In genomic region chr19:45508681-45508930, GRCh38 we compare ENCODE assay signal across 9 cellular contexts. TPM values are rescaled to one million over a fixed set of nuclear protein-coding genes. Genes with fewer than 3 reads are reported as not detected.
DNase-seq lines count a peak whose midpoint lies in the region; ATAC-seq, FAIRE-seq and TF ChIP-seq lines count a peak whose summit lies in the region.
"Had no signal": no experiment of that assay in that cellular context is flagged by ENCODE, and none has a peak within 500 bp of the region (broad histone marks: within the 10 kb centered on the region; RNA-seq: fewer than 3 reads in every experiment).

No MANE protein-coding gene starts in this region.

- POLR2A ChIA-PET in PC-3 (lab: Charles Lee; ENCODE audit: unreplicated experiment), result no interaction called here

- peak overlapping the region; percentile 94 to 97; a peak in 3 of 4 replicates for H3K4me3 ChIP-seq in DND-41 (ENCODE audit: low read depth in 1 of 2, low read length in 2 of 2)
- H3K4me3 ChIP-seq in PC-3 (ENCODE audit: low read length), result peak overlapping the region; percentile 99
- peak overlapping the region; percentile 96 for H3K4me3 ChIP-seq in epithelial cell of esophagus (ENCODE audit: low read length)
- peak overlapping the region; percentile 66 to 99 (median 84) for H3K4me3 ChIP-seq in pancreas

- TF ChIP-seq CTCF in DND-41 (IDR thresholded peaks at IDR 0.05; ENCODE audit: borderline replicate concordance, extremely low read depth, low read length, poor library complexity, severe bottlenecking) (no peak), PC-3 (conservative IDR thresholded peaks at IDR 0.05; ENCODE audit: low read depth, low read length) (no peak), epithelial cell of esophagus (IDR thresholded peaks at IDR 0.05; ENCODE audit: insufficient read depth, low read depth, low read length, missing control alignments) (no peak), pancreas (IDR thresholded peaks at IDR 0.05) (no peak)

- H3K9me2 ChIP-seq in PC-3 (replicated peaks; ENCODE audit: low read length), result no peaks in the 10 kb centered on the region

- WGBS in pancreas, 2 donors, result 0% methylated on average over 3 to 6 of the region's 6 CpGs

- FAIRE-seq in pancreas (lab: Jason Lieb, UNC), result no peak

- H4K20me1 ChIP-seq in DND-41 (ENCODE audit: insufficient read depth, low read length), result peaks cover 23% of the 10 kb centered on the region; the same call in 1 of the 2 replicates
- peaks cover 8% of the 10 kb centered on the region; the same call in 1 of the 2 replicates for H4K20me1 ChIP-seq in PC-3 (ENCODE audit: low read length)

- CTCF ChIA-PET in PC-3 (lab: Charles Lee), result no interaction called here

- no TSS peak for BruUV-seq in PC-3 (replicated peaks; lab: Mats Ljungman, UMichigan)

- peak overlapping the region; percentile 90; the same call in 1 of the 2 replicates for H3K9ac ChIP-seq in DND-41 (ENCODE audit: low read depth, low read length)
- H3K9ac ChIP-seq in PC-3 (ENCODE audit: low read length), result peak overlapping the region; percentile 90

- no peak for DNase-seq in DND-41
- DNase-seq in PC-3, result no peak
- DNase-seq in epithelial cell of esophagus (ENCODE audit: low read depth), result no peak
- DNase-seq in pancreas, result no peak
- no peak for DNase-seq in iPS-NIHi7 (ENCODE audit: extremely low spot score)
- DNase-seq in GM03348 (ENCODE audit: low spot score), result no peak
- no peak for DNase-seq in stimulated activated CD4-positive, alpha-beta T cell treated with anti-CD3 and anti-CD28 coated beads, Interleukin-4, amount 100 ng/mL, for 1 hour
- DNase-seq: cortex of kidney had no signal

- H3K4me1 ChIP-seq in DND-41 (ENCODE audit: insufficient read depth, low read length) (peaks cover 27% of the 10 kb centered on the region), PC-3 (ENCODE audit: insufficient read depth, low read length) (peaks cover 21% of the 10 kb centered on the region), pancreas (peaks cover 6 to 9% (median 9%) of the 10 kb centered on the region in 3 donors)

- intact Hi-C loops in PC-3 (cut with micrococcal nuclease) (no loop called here), pancreas (cut with DNase I) (no loop called here)

- H3F3A ChIP-seq in PC-3 (ENCODE audit: low read length, unreplicated experiment), result no peaks in the 10 kb centered on the region

- H3K27me3 ChIP-seq in DND-41 (ENCODE audit: insufficient read depth, low read length, poor library complexity) (no peaks in the 10 kb centered on the region), PC-3 (ENCODE audit: low read length) (no peaks in the 10 kb centered on the region), pancreas (no peaks in the 10 kb centered on the region)

- H3K4me2 ChIP-seq in DND-41 (ENCODE audit: insufficient read depth, low read length) (peak overlapping the region; percentile 99), PC-3 (ENCODE audit: low read length) (peak overlapping the region; percentile 99)

- H2AFZ ChIP-seq in DND-41 (ENCODE audit: low read depth, low read length) (no peak overlapping the region), PC-3 (ENCODE audit: low read length) (no peak overlapping the region)

- H3K9me3 ChIP-seq in DND-41 (ENCODE audit: insufficient read depth, low read length, severe bottlenecking), result no peaks in the 10 kb centered on the region
- H3K9me3 ChIP-seq in PC-3 (ENCODE audit: low read length), result no peaks in the 10 kb centered on the region
- H3K9me3 ChIP-seq in pancreas, result no peaks in the 10 kb centered on the region

- H3K79me2 ChIP-seq in DND-41 (ENCODE audit: insufficient read depth, low read length), result peaks cover 23% of the 10 kb centered on the region
- H3K79me2 ChIP-seq in PC-3 (ENCODE audit: low read length), result peaks cover 66% of the 10 kb centered on the region

- H3K36me3 ChIP-seq in DND-41 (ENCODE audit: insufficient read depth, low read length), result no peaks in the 10 kb centered on the region
- no peaks in the 10 kb centered on the region for H3K36me3 ChIP-seq in PC-3 (ENCODE audit: low read depth, low read length)
- no peaks in the 10 kb centered on the region for H3K36me3 ChIP-seq in pancreas

- ATAC-seq in DND-41 (ENCODE audit: insufficient read depth, low read depth) (no peak), PC-3 (no peak), pancreas (peak in 1 of 4 donors; percentile 0), GM19467 (IDR thresholded peaks at IDR 0.05; ENCODE audit: unreplicated experiment) (no peak)

- no peak overlapping the region for H3K27ac ChIP-seq in DND-41 (ENCODE audit: low read length)
- H3K27ac ChIP-seq in PC-3 (ENCODE audit: low read length), result peak overlapping the region; percentile 32; the same call in 1 of the 2 replicates
- peak overlapping the region; percentile 87 to 94 (median 91) for H3K27ac ChIP-seq in pancreas

RNA-seq across cellular contexts. Expression of gene VASP, which starts 1.3 kb away (rescaled TPM):
- total RNA-seq in PC-3 (2014; rRNA removed), result 120 and 158 TPM in 2 replicates
- total RNA-seq in pancreas, result 10 to 100 TPM; 12.5 to 49.3 (median 25.1) TPM
- polyA plus RNA-seq in pancreas, result 10 to 100 TPM; 32.7 to 34.3 TPM

RNA-seq across cellular contexts. Expression of gene PPM1N, which starts 10.4 kb away (rescaled TPM):
- total RNA-seq in PC-3 (2014; rRNA removed), result 2.5 and 4.7 TPM in 2 replicates
- under 1 TPM; 0.22 to 0.41 (median 0.30) TPM for total RNA-seq in pancreas
- 1 to 10 TPM in 1 of 2 donors, under 1 TPM in 1; 0.53 to 2.1 TPM for polyA plus RNA-seq in pancreas

RNA-seq across cellular contexts. Expression of gene RTN2, which starts 11.8 kb away (rescaled TPM):
- total RNA-seq in PC-3 (2014; rRNA removed), result 9.5 and 12.9 TPM in 2 replicates
- total RNA-seq in pancreas, result 1 to 10 TPM; 2.1 to 6.3 (median 3.2) TPM
- polyA plus RNA-seq in pancreas, result 1 to 10 TPM; 4.4 to 9.5 TPM

RNA-seq across cellular contexts. Expression of gene FOSB, which starts 40.8 kb away (rescaled TPM):
- total RNA-seq in PC-3 (2014; rRNA removed), result 35.8 and 60.5 TPM in 2 replicates
- 10 to 100 TPM in 1 of 6 donors, 1 to 10 TPM in 3, under 1 TPM in 2; 0.79 to 17.0 (median 5.7) TPM for total RNA-seq in pancreas
- polyA plus RNA-seq in pancreas, result 10 to 100 TPM; 12.9 to 21.6 TPM
